14 cellular contexts compared by ENCODE assay signal in the genomic region with DNA sequence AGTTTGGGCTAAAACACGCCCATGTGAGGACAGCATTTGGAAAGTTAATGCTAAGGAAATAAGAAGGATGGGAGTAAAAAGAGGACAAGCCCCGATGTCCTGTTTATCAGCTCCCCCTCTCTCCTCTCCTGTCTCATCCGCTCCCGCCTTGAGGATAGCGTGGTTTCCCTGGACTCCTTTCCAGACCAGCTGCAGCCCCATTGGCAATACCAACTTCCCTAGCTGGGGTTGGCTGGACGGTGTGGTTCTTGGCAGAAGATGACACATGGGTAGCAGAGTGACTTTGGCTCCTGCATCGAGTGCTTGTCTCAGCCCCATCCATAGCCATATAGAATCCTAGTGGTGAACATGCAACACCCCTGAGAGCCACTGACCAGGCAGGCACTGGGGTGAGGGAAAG.
"Had no signal": no experiment of that assay in that cellular context is flagged by ENCODE, and none has a peak within 500 bp of the region (broad histone marks: within the 10 kb centered on the region; RNA-seq: fewer than 3 reads in every experiment).

No MANE protein-coding gene starts in this region.

- H3K4me3 ChIP-seq: suprapubic skin, upper lobe of right lung had no signal

- H3K36me3 Mint-ChIP-seq: activated naive CD4-positive, alpha-beta T cell treated with anti-CD3 and anti-CD28 coated beads, Interleukin-2, amount 10 ng/mL, durations not matched to agents 7 days and 5 days had no signal

- H3K27ac ChIP-seq: foreskin keratinocyte, suprapubic skin, upper lobe of right lung had no signal

- ATAC-seq: foreskin keratinocyte; sciatic nerve; stimulated activated naive CD8-positive, alpha-beta T cell treated with anti-CD3 and anti-CD28 coated beads, Interleukin-15, Interleukin-2, amounts not matched to agents 100 U/mL and 50 U/mL, for 24 hours; upper lobe of right lung had no signal

- H3K27me3 ChIP-seq: foreskin keratinocyte, suprapubic skin, upper lobe of right lung had no signal

- H3K9me3 Mint-ChIP-seq: activated B cell treated with CpG ODN at 0.5 μM for 24 hours; activated CD4-positive, alpha-beta T cell treated with anti-CD3 and anti-CD28 coated beads, Interleukin-2, amount 10 ng/mL, durations not matched to agents 7 days and 5 days; activated naive CD4-positive, alpha-beta T cell treated with anti-CD3 and anti-CD28 coated beads, Interleukin-2, amount 10 ng/mL, durations not matched to agents 7 days and 5 days; activated T-helper 2 cell treated with anti-CD3 and anti-CD28 coated beads, Interferon-gamma antibody, Interleukin-2, Interleukin-4, amounts not matched to agents 10 μg/mL and 5 μg/mL and 100 μg/mL, durations not matched to agents 14 hours and 24 hours and 36 hours had no signal

- H3K4me1 Mint-ChIP-seq: activated naive CD4-positive, alpha-beta T cell treated with anti-CD3 and anti-CD28 coated beads, Interleukin-2, amount 10 ng/mL, durations not matched to agents 7 days and 5 days had no signal

- H3K9me3 ChIP-seq: suprapubic skin, upper lobe of right lung had no signal

- H3K36me3 ChIP-seq: suprapubic skin, upper lobe of right lung had no signal

- H3K27ac Mint-ChIP-seq: activated B cell treated with CpG ODN at 0.5 μM for 24 hours; activated naive CD4-positive, alpha-beta T cell treated with anti-CD3 and anti-CD28 coated beads, Interleukin-2, amount 10 ng/mL, durations not matched to agents 7 days and 5 days; activated T-helper 2 cell treated with anti-CD3 and anti-CD28 coated beads, Interferon-gamma antibody, Interleukin-2, Interleukin-4, amounts not matched to agents 10 μg/mL and 5 μg/mL and 100 μg/mL, durations not matched to agents 14 hours and 24 hours and 36 hours had no signal

- H3K27me3 Mint-ChIP-seq: activated B cell treated with CpG ODN at 0.5 μM for 24 hours; activated CD4-positive, alpha-beta T cell treated with anti-CD3 and anti-CD28 coated beads, Interleukin-2, amount 10 ng/mL, durations not matched to agents 7 days and 5 days; activated naive CD4-positive, alpha-beta T cell treated with anti-CD3 and anti-CD28 coated beads, Interleukin-2, amount 10 ng/mL, durations not matched to agents 7 days and 5 days had no signal

- H3K4me3 Mint-ChIP-seq: activated B cell treated with CpG ODN at 0.5 μM for 24 hours; activated CD4-positive, alpha-beta T cell treated with anti-CD3 and anti-CD28 coated beads, Interleukin-2, amount 10 ng/mL, durations not matched to agents 7 days and 5 days; activated naive CD4-positive, alpha-beta T cell treated with anti-CD3 and anti-CD28 coated beads, Interleukin-2, amount 10 ng/mL, durations not matched to agents 7 days and 5 days had no signal

- DNase-seq: activated B cell treated with CpG ODN at 0.5 μM for 24 hours; activated CD4-positive, alpha-beta T cell treated with anti-CD3 and anti-CD28 coated beads, Interleukin-2, amount 10 ng/mL, durations not matched to agents 7 days and 5 days; activated CD8-positive, alpha-beta memory T cell treated with anti-CD3 and anti-CD28 coated beads for 24 hours; activated naive CD4-positive, alpha-beta T cell treated with anti-CD3 and anti-CD28 coated beads, Interleukin-2, amount 10 ng/mL, durations not matched to agents 7 days and 5 days; activated T-cell treated with anti-CD3 and anti-CD28 coated beads for 4 hours; foreskin keratinocyte; nucleus accumbens; stimulated activated CD4-positive, alpha-beta T cell treated with anti-CD3 and anti-CD28 coated beads, Interleukin-2, amount 100 ng/mL, for 24 hours; stimulated activated naive CD8-positive, alpha-beta T cell treated with anti-CD3 and anti-CD28 coated beads, Interleukin-15, Interleukin-2, amounts not matched to agents 100 U/mL and 50 U/mL, for 24 hours; T-helper 1 cell; upper lobe of right lung had no signal
